In the genomic region with DNA sequence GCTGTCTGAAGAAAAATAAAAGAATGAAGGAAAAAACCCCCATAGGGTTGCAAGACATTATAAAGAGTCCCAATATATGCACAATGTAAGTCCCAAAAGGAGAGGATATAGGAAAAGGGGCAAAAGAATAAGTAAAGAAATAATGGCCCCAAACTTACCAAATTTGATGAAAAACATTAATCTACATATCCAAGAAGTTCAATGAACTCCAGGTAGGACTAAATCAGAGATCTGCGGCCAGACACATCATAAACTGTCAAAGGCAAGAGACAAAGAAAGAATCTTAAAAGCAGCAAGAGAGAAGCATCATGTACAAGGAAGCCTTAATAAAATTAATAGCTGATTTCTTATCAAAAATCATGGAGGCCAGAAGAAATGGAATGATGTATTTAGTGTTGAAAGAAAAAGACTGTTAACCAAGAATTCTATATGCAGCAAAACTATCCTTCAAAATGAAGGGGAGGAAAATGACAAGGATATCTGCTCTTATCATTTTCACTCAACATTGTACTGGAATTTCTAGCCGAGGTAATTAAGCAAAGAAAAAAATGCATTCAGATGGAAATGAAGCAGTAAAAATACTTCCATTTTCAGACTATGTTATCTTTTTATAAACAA, we compare ENCODE assay signal across 8 cellular contexts.
"Had no signal": no experiment of that assay in that cellular context is flagged by ENCODE, and none has a peak within 500 bp of the region (broad histone marks: within the 10 kb centered on the region; RNA-seq: fewer than 3 reads in every experiment).

No MANE protein-coding gene starts in this region.

- H3K9me3 ChIP-seq: HAP-1 had no signal

- H3K4me1 ChIP-seq: HAP-1 had no signal

- H3K4me3 ChIP-seq: GM23248, GM23338, HAP-1 had no signal

- H3K27ac ChIP-seq: GM23248 had no signal

- DNase-seq: GM23248, GOT3, H7, H9, HCEC 1CT, HFFc6 had no signal

- H3K36me3 ChIP-seq: HAP-1 had no signal
